27 cellular contexts compared by ENCODE assay signal in the genomic region with DNA sequence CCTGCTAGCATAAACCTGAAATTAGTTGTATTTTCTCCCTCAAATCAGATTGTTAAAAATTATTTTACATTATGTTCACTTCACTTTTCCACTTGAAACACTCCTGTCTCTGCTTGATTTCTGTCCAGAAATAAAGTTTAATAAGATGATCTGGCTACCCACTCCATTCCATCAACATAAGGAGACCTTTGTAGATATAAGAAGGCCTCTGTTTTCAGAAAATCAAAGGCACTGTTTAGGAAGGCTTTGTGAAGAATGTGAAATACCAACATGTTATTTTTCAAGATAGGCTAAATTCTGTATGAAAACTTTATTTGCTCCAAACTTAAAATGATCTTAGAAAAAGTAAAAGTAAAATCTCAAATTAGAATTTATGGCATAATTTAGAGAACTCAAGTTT.
"Had no signal": no experiment of that assay in that cellular context is flagged by ENCODE, and none has a peak within 500 bp of the region (broad histone marks: within the 10 kb centered on the region; RNA-seq: fewer than 3 reads in every experiment).

No MANE protein-coding gene starts in this region.

- H3K9me3 ChIP-seq: left lung, mucosa of descending colon, pancreas, right atrium auricular region, right lobe of liver, stomach, testis, thyroid gland, transverse colon, upper lobe of left lung, vagina had no signal

- H3K27me3 ChIP-seq: left lung, pancreas, right atrium auricular region, right lobe of liver, stomach, testis, thyroid gland, transverse colon, upper lobe of left lung, vagina had no signal

- H3K4me3 ChIP-seq: left lung, lung, mucosa of descending colon, pancreas, right atrium auricular region, right lobe of liver, skin epidermis, stomach, testis, thyroid gland, transverse colon, upper lobe of left lung, vagina had no signal

- DNase-seq: hypothalamus; immature natural killer cell; kidney; left colon; left lung; mesendoderm; midbrain; mucosa of descending colon; naive thymus-derived CD4-positive, alpha-beta T cell; nucleus accumbens; pancreas; right lobe of liver; stimulated activated CD4-positive, alpha-beta T cell treated with anti-CD3 and anti-CD28 coated beads, Interleukin-12 subunit alpha, Interleukin-12 subunit beta, amount 100 ng/mL, for 4 hours; stimulated activated CD4-positive, alpha-beta T cell treated with anti-CD3 and anti-CD28 coated beads, Interleukin-15, amount 100 ng/mL, for 24 hours; stimulated activated CD4-positive, alpha-beta T cell treated with anti-CD3 and anti-CD28 coated beads, Interleukin-2, amount 100 ng/mL, for 24 hours; stimulated activated CD4-positive, alpha-beta T cell treated with anti-CD3 and anti-CD28 coated beads, Interleukin-4, amount 100 ng/mL, for 1 hour; stimulated activated naive B cell treated with anti-CD40 and anti-IgM and Interleukin-4, amounts not matched to agents 10 μg/mL and 1 μg/mL and 100 μg/mL, for 72 hours; stimulated activated naive CD8-positive, alpha-beta T cell treated with anti-CD3 and anti-CD28 coated beads, Interleukin-15, Interleukin-2, amounts not matched to agents 100 U/mL and 50 U/mL, for 24 hours; stomach; testis; thyroid gland; transverse colon; upper lobe of left lung had no signal

- H3K27ac ChIP-seq: left lung, pancreas, right atrium auricular region, right lobe of liver, skin epidermis, stomach, transverse colon, upper lobe of left lung, vagina had no signal

- H3K4me1 ChIP-seq: left lung, transverse colon, upper lobe of left lung had no signal

- H3K36me3 ChIP-seq: left lung, thyroid gland, vagina had no signal
